ENCODE assay signal across 8 cellular contexts in the genomic region with DNA sequence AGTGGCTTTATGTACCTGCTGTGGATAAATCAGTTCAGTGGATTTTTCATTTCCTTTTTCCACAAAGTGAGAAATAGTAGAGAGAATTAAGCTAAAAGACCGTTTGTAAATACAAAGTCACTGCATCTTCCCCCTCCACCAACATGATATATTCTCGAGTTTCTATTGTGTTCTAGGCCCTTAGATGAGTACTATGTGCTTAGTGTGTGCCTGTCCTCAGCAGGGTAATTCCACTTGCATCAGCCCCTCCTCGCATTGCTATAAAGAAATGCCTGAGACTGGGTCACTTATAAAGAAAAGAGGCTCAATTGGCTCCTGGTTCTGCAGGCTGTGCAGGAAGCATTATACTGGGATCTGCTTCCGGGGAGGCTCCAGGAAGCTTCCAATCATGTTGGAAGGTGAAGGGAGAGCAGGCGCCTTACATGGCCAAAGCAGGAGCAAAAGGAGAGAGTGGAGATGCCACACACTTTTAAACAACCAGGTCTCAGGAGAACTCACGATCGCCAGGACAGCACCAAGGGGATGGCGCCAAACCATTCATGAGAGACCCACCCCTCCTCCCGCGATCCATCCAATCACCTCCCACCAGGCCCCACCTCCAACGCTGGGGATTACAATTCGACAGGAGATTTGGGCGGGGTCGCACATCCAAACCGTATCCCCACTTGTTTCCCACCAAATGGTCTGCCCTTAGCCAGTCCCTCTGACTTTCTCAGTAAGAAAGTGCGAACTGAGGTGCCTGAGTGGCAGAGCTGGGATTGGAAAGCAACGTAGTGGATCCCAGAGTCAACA.
DNase-seq lines count a peak whose midpoint lies in the region; ATAC-seq, FAIRE-seq and TF ChIP-seq lines count a peak whose summit lies in the region.

No MANE protein-coding gene starts in this region.

- no peak overlapping the region for H3K9ac ChIP-seq in smooth muscle cell (ENCODE audit: low read depth)

- no peak overlapping the region for H3K27ac ChIP-seq in hepatocyte
- H3K27ac ChIP-seq in smooth muscle cell (ENCODE audit: low read depth), result no peak overlapping the region

- WGBS in hepatocyte (ENCODE audit: low lambda C conversion rate, missing lambda C conversion rate), result 18% methylated on average over 17 of the region's 17 CpGs
- WGBS in smooth muscle cell (ENCODE audit: low lambda C conversion rate), result 13% methylated on average over 17 of the region's 17 CpGs

- no peak for TF ChIP-seq CTCF in hepatocyte (IDR thresholded peaks at IDR 0.05; ENCODE audit: poor library complexity)
- no peak for TF ChIP-seq CTCF in smooth muscle cell (IDR thresholded peaks at IDR 0.05; ENCODE audit: borderline replicate concordance, insufficient read depth, poor library complexity, severe bottlenecking)
- no peak for TF ChIP-seq CTCF in GM13976 (IDR thresholded peaks at IDR 0.05; ENCODE audit: borderline replicate concordance, control extremely low read depth, extremely low read depth, insufficient read depth, missing control alignments)

- FAIRE-seq in HTR-8/SVneo (lab: Jason Lieb, UNC), result no peak

- H3K27me3 ChIP-seq in hepatocyte, result no peaks in the 10 kb centered on the region
- H3K27me3 ChIP-seq in smooth muscle cell (ENCODE audit: low read depth), result no peaks in the 10 kb centered on the region

- H3K4me2 ChIP-seq in hepatocyte, result peak overlapping the region; percentile 91
- peak overlapping the region; percentile 83 for H3K4me2 ChIP-seq in smooth muscle cell

- peak; percentile 24 to 30 for DNase-seq in activated T-cell treated with anti-CD3 and anti-CD28 coated beads, Interleukin-2, amount 50 U/mL, for 48 hours
- peak; percentile 13 for DNase-seq in hepatocyte (ENCODE audit: low spot score)
- no peak for DNase-seq in smooth muscle cell (lab: John Stamatoyannopoulos, UW; ENCODE audit: unreplicated experiment)
- DNase-seq in GM13976 (ENCODE audit: low spot score), result no peak
- no peak for DNase-seq in Ammon's horn (ENCODE audit: low spot score)
- no peak for DNase-seq in HTR-8/SVneo (ENCODE audit: insufficient read length, low spot score)

- H3K79me2 ChIP-seq in hepatocyte (no peaks in the 10 kb centered on the region), smooth muscle cell (ENCODE audit: low read depth) (no peaks in the 10 kb centered on the region)

- H3F3A ChIP-seq in smooth muscle cell (ENCODE audit: low read depth), result no peaks in the 10 kb centered on the region

- H3K4me1 ChIP-seq in hepatocyte (ENCODE audit: insufficient read depth) (peaks cover 7% of the 10 kb centered on the region), smooth muscle cell (ENCODE audit: low read depth) (no peaks in the 10 kb centered on the region)

- in situ Hi-C loops in GM13976 (cut with MboI; ENCODE audit: low sequenced_read_pairs, unreplicated experiment), result loop anchor here (25.0 kb wide), 1 partner anchor 791 kb away; a partner anchor contains a TSS

- no peaks in the 10 kb centered on the region for H3K9me2 ChIP-seq in hepatocyte (replicated peaks; ENCODE audit: insufficient read depth)

- H2AFZ ChIP-seq in hepatocyte, result peak overlapping the region; percentile 72
- H2AFZ ChIP-seq in smooth muscle cell (ENCODE audit: low read depth), result peak overlapping the region; percentile 83

- peak overlapping the region; percentile 48 for H3K4me3 ChIP-seq in hepatocyte
- peak overlapping the region; percentile 46 for H3K4me3 ChIP-seq in smooth muscle cell

- H4K20me1 ChIP-seq in hepatocyte (ENCODE audit: insufficient read depth, poor library complexity, severe bottlenecking), result no peaks in the 10 kb centered on the region
- no peaks in the 10 kb centered on the region for H4K20me1 ChIP-seq in smooth muscle cell (ENCODE audit: low read depth)

- H3K36me3 ChIP-seq in hepatocyte (replicated peaks; ENCODE audit: insufficient read depth, low read depth) (no peaks in the 10 kb centered on the region), smooth muscle cell (ENCODE audit: low read depth) (no peaks in the 10 kb centered on the region)

- H3K9me3 ChIP-seq in hepatocyte (ENCODE audit: low read depth) (no peaks in the 10 kb centered on the region), smooth muscle cell (replicated peaks; ENCODE audit: low read depth) (no peaks in the 10 kb centered on the region)

- ATAC-seq in GM18502 (IDR thresholded peaks at IDR 0.05; ENCODE audit: poor library complexity, unreplicated experiment), result peak; percentile 33
- ATAC-seq in HG02884 (IDR thresholded peaks at IDR 0.05; ENCODE audit: unreplicated experiment), result peak; percentile 24

Comparison
In these comparisons a context has a peak if more than half of its experiments do, and no peak if none do; other contexts are left out.
1. DNase-seq: peak in activated T-cell treated with anti-CD3 and anti-CD28 coated beads, Interleukin-2, amount 50 U/mL, for 48 hours (2 of 2) and hepatocyte (single experiment); none in smooth muscle cell (single experiment), GM13976 (single experiment), Ammon's horn (single experiment) and HTR-8/SVneo (single experiment).